ENCODE assay signal across 18 cellular contexts in the genomic region with DNA sequence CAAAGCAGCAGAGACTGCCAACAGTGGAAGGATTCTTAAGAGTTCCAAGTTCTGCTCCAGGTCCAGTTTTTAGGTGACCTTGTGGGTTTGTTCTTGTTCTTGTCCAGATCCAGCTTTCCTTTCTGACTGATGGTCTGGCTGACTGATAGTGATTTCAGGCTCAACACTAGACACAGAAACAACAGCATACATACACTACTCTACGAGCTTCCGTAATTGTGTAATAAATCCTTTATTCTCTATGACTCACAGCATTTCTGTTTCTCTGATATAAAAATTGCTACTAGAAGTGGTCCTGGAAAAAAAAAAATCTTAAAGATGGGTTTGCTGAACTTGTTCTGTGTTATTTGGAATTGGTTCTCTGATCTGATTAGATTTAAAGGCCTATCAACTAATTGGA.
DNase-seq lines count a peak whose midpoint lies in the region; ATAC-seq, FAIRE-seq and TF ChIP-seq lines count a peak whose summit lies in the region.
"Had no signal": no experiment of that assay in that cellular context is flagged by ENCODE, and none has a peak within 500 bp of the region (broad histone marks: within the 10 kb centered on the region; RNA-seq: fewer than 3 reads in every experiment).

No MANE protein-coding gene starts in this region.

- no peak for TF ChIP-seq CTCF in D721Med (IDR thresholded peaks at IDR 0.05; ENCODE audit: insufficient read depth, missing control alignments)
- no peak for TF ChIP-seq CTCF in fibroblast of villous mesenchyme (IDR thresholded peaks at IDR 0.05; ENCODE audit: insufficient read depth, low read depth, low read length)
- no peak for TF ChIP-seq CTCF in esophagus muscularis mucosa (IDR thresholded peaks at IDR 0.05)
- no peak for TF ChIP-seq CTCF in adrenal gland (IDR thresholded peaks at IDR 0.05)

- WGBS in esophagus muscularis mucosa: 70% methylated on average over 2 of the region's 2 CpGs
- 34 to 63% (median 51%) methylated on average over 2 of the region's 2 CpGs for WGBS in adrenal gland, 4 donors

- H3K4me3 ChIP-seq in fibroblast of villous mesenchyme (ENCODE audit: low read depth, low read length) (no peak overlapping the region), esophagus muscularis mucosa (no peak overlapping the region), adrenal gland (no peak overlapping the region)
- H3K4me3 ChIP-seq: BLaER1 treated with 17β-estradiol and CSF1 and Interleukin-3, amounts not matched to agents 10 nM and 100 nM; GM23338 had no signal

- no peak overlapping the region for H3K27ac ChIP-seq in esophagus muscularis mucosa (replicated peaks in 1 of 4)
- H3K27ac ChIP-seq in adrenal gland: peak overlapping the region in 1 of 5 donors; percentile 15
- H3K27ac ChIP-seq: BLaER1 treated with 17β-estradiol and CSF1 and Interleukin-3, amounts not matched to agents 10 nM and 100 nM had no signal

- no peak for FAIRE-seq in D721Med (lab: Jason Lieb, UNC)
- FAIRE-seq: G401.6, GM12891 had no signal

- H3K4me1 Mint-ChIP-seq in activated CD8-positive, alpha-beta memory T cell treated with anti-CD3 and anti-CD28 coated beads, Interleukin-2, amount 10 ng/mL, durations not matched to agents 7 days and 5 days: no peaks in the 10 kb centered on the region
- H3K4me1 Mint-ChIP-seq: GM23338 had no signal

- no peaks in the 10 kb centered on the region for H3K27me3 ChIP-seq in esophagus muscularis mucosa
- no peaks in the 10 kb centered on the region for H3K27me3 ChIP-seq in adrenal gland
- H3K27me3 ChIP-seq: BLaER1 treated with 17β-estradiol and CSF1 and Interleukin-3, amounts not matched to agents 10 nM and 100 nM had no signal

- H3K4me3 Mint-ChIP-seq in activated CD8-positive, alpha-beta memory T cell treated with anti-CD3 and anti-CD28 coated beads, Interleukin-2, amount 10 ng/mL, durations not matched to agents 7 days and 5 days: no peak overlapping the region
- H3K4me3 Mint-ChIP-seq: CD4-positive, alpha-beta T cell; GM23338 had no signal

- no peaks in the 10 kb centered on the region for H3K9me3 Mint-ChIP-seq in activated CD8-positive, alpha-beta memory T cell treated with anti-CD3 and anti-CD28 coated beads, Interleukin-2, amount 10 ng/mL, durations not matched to agents 7 days and 5 days (ENCODE audit: low read depth)
- H3K9me3 Mint-ChIP-seq: CD4-positive, alpha-beta T cell; GM23338 had no signal

- no peak overlapping the region for H3K27ac Mint-ChIP-seq in activated CD8-positive, alpha-beta memory T cell treated with anti-CD3 and anti-CD28 coated beads, Interleukin-2, amount 10 ng/mL, durations not matched to agents 7 days and 5 days
- H3K27ac Mint-ChIP-seq: CD4-positive, alpha-beta T cell; GM23338 had no signal

- no peaks in the 10 kb centered on the region for H3K9me3 ChIP-seq in esophagus muscularis mucosa
- no peaks in the 10 kb centered on the region for H3K9me3 ChIP-seq in adrenal gland (replicated peaks in 1 of 3)
- H3K9me3 ChIP-seq: BLaER1 treated with 17β-estradiol and CSF1 and Interleukin-3, amounts not matched to agents 10 nM and 100 nM had no signal

- H3K4me1 ChIP-seq in esophagus muscularis mucosa: peaks cover 0 to 5% (median 0%) of the 10 kb centered on the region in 4 donors
- peaks cover 9 to 26% of the 10 kb centered on the region in 2 donors for H3K4me1 ChIP-seq in adrenal gland (replicated peaks in 1 of 2)

- DNase-seq in D721Med (ENCODE audit: insufficient read length, low spot score): peak; percentile 15
- peak; percentile 75 for DNase-seq in amniotic epithelial cell (ENCODE audit: low read depth)
- DNase-seq in fibroblast of villous mesenchyme (ENCODE audit: low read depth): peak; percentile 37
- no peak for DNase-seq in esophagus muscularis mucosa (ENCODE audit: extremely low spot score)
- no peak for DNase-seq in activated CD8-positive, alpha-beta memory T cell treated with anti-CD3 and anti-CD28 coated beads, Interleukin-2, amount 10 ng/mL, durations not matched to agents 7 days and 5 days
- DNase-seq in adrenal gland: no peak
- DNase-seq in NCI-H146 (lab: John Stamatoyannopoulos, UW): no peak
- DNase-seq: ACHN; Calu3; CD4-positive, alpha-beta T cell; DMS79 treated with DMSO at 0.1 percent for 48 hours; EL; H7 had no signal

- no peaks in the 10 kb centered on the region for H3K27me3 Mint-ChIP-seq in activated CD8-positive, alpha-beta memory T cell treated with anti-CD3 and anti-CD28 coated beads, Interleukin-2, amount 10 ng/mL, durations not matched to agents 7 days and 5 days
- H3K27me3 Mint-ChIP-seq: CD4-positive, alpha-beta T cell had no signal

- TF ChIP-seq EP300 in esophagus muscularis mucosa (IDR thresholded peaks at IDR 0.05): no peak

- H3K36me3 Mint-ChIP-seq in activated CD8-positive, alpha-beta memory T cell treated with anti-CD3 and anti-CD28 coated beads, Interleukin-2, amount 10 ng/mL, durations not matched to agents 7 days and 5 days: no peaks in the 10 kb centered on the region

- intact Hi-C loops in esophagus muscularis mucosa (cut with DNase I) (no loop called here), adrenal gland (cut with DNase I) (no loop called here)

- CTCF ChIA-PET in activated CD8-positive, alpha-beta memory T cell treated with anti-CD3 and anti-CD28 coated beads, Interleukin-2, amount 10 ng/mL, durations not matched to agents 7 days and 5 days (lab: Charles Lee): no interaction called here

- ATAC-seq in esophagus mucosa: peak; percentile 36
- no peak for ATAC-seq in activated CD8-positive, alpha-beta memory T cell treated with anti-CD3 and anti-CD28 coated beads, Interleukin-2, amount 10 ng/mL, durations not matched to agents 7 days and 5 days
- ATAC-seq: GM23338 had no signal

- TF ChIP-seq POLR2A in esophagus muscularis mucosa (IDR thresholded peaks at IDR 0.05; ENCODE audit: low read depth): no peak
- no peak for TF ChIP-seq POLR2A in adrenal gland (IDR thresholded peaks at IDR 0.05)

- H3K36me3 ChIP-seq in esophagus muscularis mucosa: no peaks in the 10 kb centered on the region
- no peaks in the 10 kb centered on the region for H3K36me3 ChIP-seq in adrenal gland (replicated peaks in 1 of 2)

Comparison
In these comparisons a context has a peak if more than half of its experiments do, and no peak if none do; other contexts are left out.
1. DNase-seq: peak in D721Med (single experiment), amniotic epithelial cell (single experiment) and fibroblast of villous mesenchyme (single experiment); none in esophagus muscularis mucosa (single experiment), activated CD8-positive, alpha-beta memory T cell treated with anti-CD3 and anti-CD28 coated beads, Interleukin-2, amount 10 ng/mL, durations not matched to agents 7 days and 5 days (single experiment), adrenal gland (0 of 7) and NCI-H146 (single experiment).